In genomic region chr14:99602054-99602787, GRCh38 we compare ENCODE assay signal across 8 cellular contexts. TPM values are rescaled to one million over a fixed set of nuclear protein-coding genes. Genes with fewer than 3 reads are reported as not detected.
DNase-seq lines count a peak whose midpoint lies in the region; ATAC-seq and TF ChIP-seq lines count a peak whose summit lies in the region.

No MANE protein-coding gene starts in this region.

- H3K4me2 ChIP-seq in SK-N-SH = peak overlapping the region; percentile 89

- TF ChIP-seq CTCF in SK-N-SH (IDR thresholded peaks at IDR 0.05) (no peak), WERI-Rb-1 (IDR thresholded peaks at IDR 0.05; ENCODE audit: low read depth, low read length) (no peak)

- H3K4me1 ChIP-seq in SK-N-SH (ENCODE audit: control insufficient read depth in 1 of 2, insufficient read depth in 2 of 2, low read depth in 1 of 2, low read length in 1 of 2) = peaks cover 22 to 74% of the 10 kb centered on the region in 2 experiments

- no peak for TF ChIP-seq RAD21 in SK-N-SH (IDR thresholded peaks at IDR 0.05; ENCODE audit: low read length)

- no peak for DNase-seq in SK-N-SH
- no peak for DNase-seq in WERI-Rb-1
- DNase-seq in stimulated activated CD8-positive, alpha-beta memory T cell treated with anti-CD3 and anti-CD28 coated beads, Interleukin-4, amount 100 ng/mL, for 48 hours = peak; percentile 30
- DNase-seq in stimulated activated naive CD4-positive, alpha-beta T cell treated with Interleukin-2 at 50 U/mL for 16 hours (lab: John Stamatoyannopoulos, UW) = no peak
- DNase-seq in SW 1271 (lab: John Stamatoyannopoulos, UW) = no peak
- no peak for DNase-seq in hippocampal formation (lab: John Stamatoyannopoulos, UW)

- ATAC-seq in SK-N-SH treated with all-trans-retinoic acid at 6 μM for 48 hours = no peak

- peaks cover 65% of the 10 kb centered on the region for H3K79me2 ChIP-seq in SK-N-SH (ENCODE audit: insufficient read depth)

- no peaks in the 10 kb centered on the region for H3K9me2 ChIP-seq in SK-N-SH

- H3K36me3 ChIP-seq in SK-N-SH (replicated peaks in 1 of 2; ENCODE audit: control insufficient read depth in 1 of 2, insufficient read depth in 2 of 2, low read length in 1 of 2) (no peaks in the 10 kb centered on the region), WERI-Rb-1 (peaks cover 48% of the 10 kb centered on the region)

- 77% methylated on average over 16 of the region's 18 CpGs for WGBS in SK-N-SH (ENCODE audit: low lambda C conversion rate)

- H3K9me3 ChIP-seq in SK-N-SH = no peaks in the 10 kb centered on the region
- no peaks in the 10 kb centered on the region for H3K9me3 ChIP-seq in WERI-Rb-1 (ENCODE audit: severe bottlenecking)

- peak overlapping the region; percentile 3; the same call in 1 of the 2 replicates for H3K9ac ChIP-seq in SK-N-SH

- H3K27me3 ChIP-seq in SK-N-SH (ENCODE audit: insufficient read depth) (no peaks in the 10 kb centered on the region), WERI-Rb-1 (ENCODE audit: insufficient read depth, low read depth, severe bottlenecking) (no peaks in the 10 kb centered on the region)

- no peak for TF ChIP-seq EP300 in SK-N-SH (IDR thresholded peaks at IDR 0.05; ENCODE audit: borderline replicate concordance in 1 of 2, low read depth in 1 of 2, low read length in 1 of 2)

- H3K4me3 ChIP-seq in SK-N-SH (ENCODE audit: low read depth in 2 of 2, low read length in 1 of 2) (peak overlapping the region; percentile 62 to 66), WERI-Rb-1 (ENCODE audit: low read depth, low read length) (peak overlapping the region; percentile 72), iPS-11a (ENCODE audit: low read depth, low read length) (peak overlapping the region; percentile 57)

- no peaks in the 10 kb centered on the region for H3F3A ChIP-seq in SK-N-SH (replicated peaks; ENCODE audit: insufficient read depth)

- H4K20me1 ChIP-seq in SK-N-SH (ENCODE audit: insufficient read depth) = peaks cover 47% of the 10 kb centered on the region

- CTCF ChIA-PET in SK-N-SH (lab: Yijun Ruan, JAX) = interaction anchor here (0.8 to 4.9 kb wide), 9 partner anchors 11 to 85 kb away, joined by 3 to 37 read pairs (median 4); no protein-coding TSS in a partner anchor

- POLR2A ChIA-PET in SK-N-SH (lab: Yijun Ruan, JAX) = interaction anchor here (0.9 to 3.5 kb wide), 2 partner anchors 37 to 39 kb away, joined by 3 to 14 read pairs; no protein-coding TSS in a partner anchor

- H3K27ac ChIP-seq in SK-N-SH (ENCODE audit: low read depth in 2 of 2, low read length in 1 of 2) (peak overlapping the region in 1 of 2 experiments; percentile 5; a peak in 1 of 4 replicates), WERI-Rb-1 (peak overlapping the region; percentile 30)

- H2AFZ ChIP-seq in SK-N-SH (ENCODE audit: low read depth) = no peak overlapping the region

TF ChIP-seq in SK-N-SH, 30 proteins besides CTCF, POLR2A, EP300 and RAD21 (continues in another document):
- TF ChIP-seq GATA2 (CRISPR knock-in tag; IDR thresholded peaks at IDR 0.05) (no peak), GABPA (IDR thresholded peaks at IDR 0.05; ENCODE audit: low read depth) (no peak), FOXM1 (IDR thresholded peaks at IDR 0.05; ENCODE audit: low read depth) (no peak), NFIC (IDR thresholded peaks at IDR 0.05; ENCODE audit: borderline replicate concordance) (no peak), PBX3 (IDR thresholded peaks at IDR 0.05) (no peak), CHD2 (IDR thresholded peaks at IDR 0.05; ENCODE audit: low read length, partially characterized antibody) (no peak), RXRA (IDR thresholded peaks at IDR 0.05; ENCODE audit: borderline replicate concordance, low read depth) (no peak), SIN3A (IDR thresholded peaks at IDR 0.05; ENCODE audit: borderline replicate concordance, low read depth, low read length) (no peak), ELF1 (IDR thresholded peaks at IDR 0.05) (no peak), EZH2phosphoT487 (IDR thresholded peaks at IDR 0.05; ENCODE audit: borderline replicate concordance, low read depth) (no peak), POLR2AphosphoS5 (IDR thresholded peaks at IDR 0.05; ENCODE audit: low read depth, low read length) (no peak), TCF12 (IDR thresholded peaks at IDR 0.05) (no peak)

TF ChIP-seq in SK-N-SH treated with all-trans-retinoic acid at 6 μM for 48 hours, 23 proteins besides CTCF, POLR2A, EP300 and RAD21:
- no peak for TF ChIP-seq TCF4 (CRISPR knock-in tag; IDR thresholded peaks at IDR 0.05; ENCODE audit: borderline replicate concordance)
- no peak for TF ChIP-seq ZFP3 (CRISPR knock-in tag; IDR thresholded peaks at IDR 0.05)
- no peak for TF ChIP-seq CSRNP3 (CRISPR knock-in tag; IDR thresholded peaks at IDR 0.05)
- no peak for TF ChIP-seq ARNTL (CRISPR knock-in tag; IDR thresholded peaks at IDR 0.05; ENCODE audit: borderline replicate concordance, low read depth)
- TF ChIP-seq RARB (CRISPR knock-in tag; IDR thresholded peaks at IDR 0.05) = no peak
- no peak for TF ChIP-seq GLIS3 (CRISPR knock-in tag; IDR thresholded peaks at IDR 0.05)
- TF ChIP-seq CREB5 (CRISPR knock-in tag; IDR thresholded peaks at IDR 0.05; ENCODE audit: low read depth) = no peak

RNA-seq across cellular contexts. Expression of gene CCDC85C, which starts 1.8 kb away (rescaled TPM):
- polyA plus RNA-seq in SK-N-SH (2012; rRNA removed) = 9.6 and 10.6 TPM in 2 replicates
- 5.3 and 8.4 TPM in 2 replicates for polyA plus RNA-seq in SK-N-SH (2012; cell fraction: cytosol; rRNA removed)
- polyA plus RNA-seq in SK-N-SH (2012; cell fraction: nucleus; rRNA removed) = 12.9 and 13.1 TPM in 2 replicates

RNA-seq across cellular contexts. Expression of gene HHIPL1, which starts 42.7 kb away (rescaled TPM):
- polyA plus RNA-seq in SK-N-SH (2012; rRNA removed) = 0.02 TPM in 2 replicates
- 0.01 and 0.03 TPM in 2 replicates for polyA plus RNA-seq in SK-N-SH (2012; cell fraction: cytosol; rRNA removed)
- polyA plus RNA-seq in SK-N-SH (2012; cell fraction: nucleus; rRNA removed) = 0.01 and 0.05 TPM in 2 replicates
